8 cellular contexts compared by ENCODE assay signal in genomic region chr15:74783072-74783807, GRCh38. TPM values are rescaled to one million over a fixed set of nuclear protein-coding genes. Genes with fewer than 3 reads are reported as not detected.
DNase-seq lines count a peak whose midpoint lies in the region; ATAC-seq, FAIRE-seq and TF ChIP-seq lines count a peak whose summit lies in the region.

No MANE protein-coding gene starts in this region.

- H3K9me3 ChIP-seq in colonic mucosa, result no peaks in the 10 kb centered on the region
- no peaks in the 10 kb centered on the region for H3K9me3 ChIP-seq in mesodermal cell (ENCODE audit: control insufficient read depth, low read length)

- DNase-seq in activated T-cell treated with anti-CD3 and anti-CD28 coated beads, Interleukin-2, amount 50 U/mL, for 24 hours, result peak; percentile 73
- DNase-seq in activated T-cell treated with anti-CD3 and anti-CD28 coated beads for 4 hours (no peak), RKO (ENCODE audit: low spot score) (peak; percentile 59), colonic mucosa (peak; percentile 71), superior temporal gyrus (ENCODE audit: extremely low spot score) (no peak), D721Med (ENCODE audit: insufficient read length, low spot score) (no peak)

- no peaks in the 10 kb centered on the region for H3K27me3 ChIP-seq in colonic mucosa

- ATAC-seq in HG02981 (IDR thresholded peaks at IDR 0.05; ENCODE audit: unreplicated experiment), result no peak

- FAIRE-seq in D721Med (lab: Jason Lieb, UNC), result no peak

- H3K36me3 Mint-ChIP-seq in activated T-cell treated with anti-CD3 and anti-CD28 coated beads, Interleukin-2, amount 50 U/mL, for 24 hours (ENCODE audit: low read depth), result peaks cover 59% of the 10 kb centered on the region

- WGBS in mesodermal cell (ENCODE audit: insufficient coverage in 2 of 2), 2 experiments, result 35% methylated on average over 8 to 9 of the region's 13 CpGs

- peak overlapping the region; percentile 66 to 100 for H3K9ac ChIP-seq in colonic mucosa (ENCODE audit: low read depth in 2 of 2, low read length in 2 of 2)

- TF ChIP-seq CTCF in colonic mucosa (IDR thresholded peaks at IDR 0.05) (no peak), D721Med (IDR thresholded peaks at IDR 0.05; ENCODE audit: insufficient read depth, missing control alignments) (no peak)

- H3K36me3 ChIP-seq in colonic mucosa (no peaks in the 10 kb centered on the region), mesodermal cell (ENCODE audit: control insufficient read depth, insufficient read depth, low read length) (peaks cover 26% of the 10 kb centered on the region)

- peak overlapping the region; percentile 92 for H3K27ac Mint-ChIP-seq in activated T-cell treated with anti-CD3 and anti-CD28 coated beads, Interleukin-2, amount 50 U/mL, for 24 hours

- intact Hi-C loops in colonic mucosa (cut with DNase I), result loop anchor here (5.0 kb wide), 1 partner anchor 119 kb away; no protein-coding TSS in a partner anchor

- peaks cover 69% of the 10 kb centered on the region for H3K4me1 Mint-ChIP-seq in activated T-cell treated with anti-CD3 and anti-CD28 coated beads, Interleukin-2, amount 50 U/mL, for 24 hours (ENCODE audit: low read depth)

- no peaks in the 10 kb centered on the region for H3K9me3 Mint-ChIP-seq in activated T-cell treated with anti-CD3 and anti-CD28 coated beads, Interleukin-2, amount 50 U/mL, for 24 hours

- H3K27ac ChIP-seq in colonic mucosa (peak overlapping the region; percentile 79), mesodermal cell (ENCODE audit: low read depth, low read length, severe bottlenecking) (no peak overlapping the region)

- peak overlapping the region; percentile 97 for H3K4me3 Mint-ChIP-seq in activated T-cell treated with anti-CD3 and anti-CD28 coated beads, Interleukin-2, amount 50 U/mL, for 24 hours

- no peaks in the 10 kb centered on the region for H3K27me3 Mint-ChIP-seq in activated T-cell treated with anti-CD3 and anti-CD28 coated beads, Interleukin-2, amount 50 U/mL, for 24 hours

- H3K4me3 ChIP-seq in colonic mucosa (peak overlapping the region; percentile 70), mesodermal cell (ENCODE audit: extremely low read depth, insufficient read depth, low read length, poor library complexity, severe bottlenecking) (peak overlapping the region; percentile 87)

- peaks cover 36% of the 10 kb centered on the region for H3K4me1 ChIP-seq in colonic mucosa
- H3K4me1 ChIP-seq in mesodermal cell (ENCODE audit: control insufficient read depth, insufficient read depth, low read length, poor library complexity, severe bottlenecking), result peaks cover 37% of the 10 kb centered on the region

RNA-seq across cellular contexts. Expression of gene CSK, which starts 1.4 kb away (rescaled TPM):
- 100 to 1,000 TPM in 1 of 2 donors, 10 to 100 TPM in 1; 64.3 to 126 TPM for total RNA-seq in colonic mucosa
- 41.1 TPM for polyA plus RNA-seq in mesodermal cell (2013, experiment 1 of 2)
- polyA plus RNA-seq in mesodermal cell (2013, experiment 2 of 2), result 35.7 TPM

RNA-seq across cellular contexts. Expression of gene LMAN1L, which starts 29.4 kb away (rescaled TPM):
- not detected for total RNA-seq in colonic mucosa
- polyA plus RNA-seq in mesodermal cell (2013, experiment 1 of 2), result not detected
- polyA plus RNA-seq in mesodermal cell (2013, experiment 2 of 2), result not detected

RNA-seq across cellular contexts. Expression of gene CYP1A2, which starts 34.6 kb away (rescaled TPM):
- total RNA-seq in colonic mucosa, result not detected
- not detected for polyA plus RNA-seq in mesodermal cell (2013, experiment 1 of 2)
- polyA plus RNA-seq in mesodermal cell (2013, experiment 2 of 2), result not detected

RNA-seq across cellular contexts. Expression of gene CPLX3, which starts 43.2 kb away (rescaled TPM):
- not detected for total RNA-seq in colonic mucosa
- not detected for polyA plus RNA-seq in mesodermal cell (2013, experiment 1 of 2)
- polyA plus RNA-seq in mesodermal cell (2013, experiment 2 of 2), result not detected

RNA-seq across cellular contexts. Expression of gene CYP1A1, which starts 57.9 kb away (rescaled TPM):
- not detected for total RNA-seq in colonic mucosa
- polyA plus RNA-seq in mesodermal cell (2013, experiment 1 of 2), result 1.00 TPM
- polyA plus RNA-seq in mesodermal cell (2013, experiment 2 of 2), result 0.91 TPM

Comparison
In these comparisons a context has a peak if more than half of its experiments do, and no peak if none do; other contexts are left out.
1. DNase-seq: peak in activated T-cell treated with anti-CD3 and anti-CD28 coated beads, Interleukin-2, amount 50 U/mL, for 24 hours (single experiment), RKO (single experiment) and colonic mucosa (single experiment); none in activated T-cell treated with anti-CD3 and anti-CD28 coated beads for 4 hours (single experiment), superior temporal gyrus (single experiment) and D721Med (single experiment).